1 cellular context compared by ENCODE assay signal in the genomic region with DNA sequence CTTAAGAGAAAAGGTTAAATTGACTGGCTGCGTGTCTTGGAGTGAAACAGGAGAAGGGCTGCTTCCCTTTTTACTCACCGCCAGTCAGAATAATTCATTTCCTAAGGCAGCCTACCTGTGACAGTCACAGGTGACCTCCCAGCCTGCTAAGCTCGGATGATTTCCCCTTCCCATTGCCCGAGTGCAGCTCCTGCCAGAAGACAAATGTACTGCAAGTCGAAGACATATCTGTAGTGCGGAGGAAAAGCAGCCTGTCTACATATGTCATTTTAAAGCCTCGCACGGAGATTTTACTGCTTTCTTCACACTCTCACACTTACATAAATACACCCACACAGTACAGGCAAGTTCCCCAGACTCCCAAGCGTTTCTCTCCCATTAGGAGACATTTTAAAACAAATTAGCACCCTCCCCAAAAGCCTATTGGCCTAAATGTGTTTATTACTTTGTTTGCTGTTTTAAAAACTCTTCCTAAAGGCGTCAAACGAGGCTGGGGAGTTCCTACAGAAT.
TF ChIP-seq lines count a peak whose summit lies in the region.

No MANE protein-coding gene starts in this region.

TF ChIP-seq in WTC11, 78 proteins besides CTCF, POLR2A, EP300 and RAD21 (continued from another document):
- TF ChIP-seq, protein P1, sequence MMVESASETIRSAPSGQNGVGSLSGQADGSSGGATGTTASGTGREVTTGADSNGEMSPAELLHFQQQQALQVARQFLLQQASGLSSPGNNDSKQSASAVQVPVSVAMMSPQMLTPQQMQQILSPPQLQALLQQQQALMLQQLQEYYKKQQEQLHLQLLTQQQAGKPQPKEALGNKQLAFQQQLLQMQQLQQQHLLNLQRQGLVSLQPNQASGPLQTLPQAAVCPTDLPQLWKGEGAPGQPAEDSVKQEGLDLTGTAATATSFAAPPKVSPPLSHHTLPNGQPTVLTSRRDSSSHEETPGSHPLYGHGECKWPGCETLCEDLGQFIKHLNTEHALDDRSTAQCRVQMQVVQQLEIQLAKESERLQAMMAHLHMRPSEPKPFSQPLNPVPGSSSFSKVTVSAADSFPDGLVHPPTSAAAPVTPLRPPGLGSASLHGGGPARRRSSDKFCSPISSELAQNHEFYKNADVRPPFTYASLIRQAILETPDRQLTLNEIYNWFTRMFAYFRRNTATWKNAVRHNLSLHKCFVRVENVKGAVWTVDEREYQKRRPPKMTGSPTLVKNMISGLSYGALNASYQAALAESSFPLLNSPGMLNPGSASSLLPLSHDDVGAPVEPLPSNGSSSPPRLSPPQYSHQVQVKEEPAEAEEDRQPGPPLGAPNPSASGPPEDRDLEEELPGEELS (CRISPR knock-in tag; IDR thresholded peaks at IDR 0.05): no peak
- TF ChIP-seq ZNF121 (CRISPR knock-in tag; IDR thresholded peaks at IDR 0.05) (no peak), OVOL2 (CRISPR knock-in tag; IDR thresholded peaks at IDR 0.05; ENCODE audit: borderline replicate concordance) (no peak), ESRRA (CRISPR knock-in tag; IDR thresholded peaks at IDR 0.05; ENCODE audit: borderline replicate concordance) (no peak), ATF1 (CRISPR knock-in tag; IDR thresholded peaks at IDR 0.05) (no peak)
